In genomic region chr22:23787600-23787896, GRCh38 we compare ENCODE assay signal across 9 cellular contexts. TPM values are rescaled to one million over a fixed set of nuclear protein-coding genes. Genes with fewer than 3 reads are reported as not detected.
DNase-seq lines count a peak whose midpoint lies in the region; ATAC-seq, FAIRE-seq and TF ChIP-seq lines count a peak whose summit lies in the region.
"Had no signal": no experiment of that assay in that cellular context is flagged by ENCODE, and none has a peak within 500 bp of the region (broad histone marks: within the 10 kb centered on the region; RNA-seq: fewer than 3 reads in every experiment).

No MANE protein-coding gene starts in this region.

- H3K27ac ChIP-seq in SJCRH30 (peak overlapping the region; percentile 97; the same call in 1 of the 2 replicates), foreskin keratinocyte (peak overlapping the region; percentile 90)

- no peak for DNase-seq in T-helper 1 cell
- no peak for DNase-seq in SJCRH30
- DNase-seq in foreskin keratinocyte: no peak
- no peak for DNase-seq in stimulated activated effector memory CD8-positive, alpha-beta T cell treated with anti-CD3 and anti-CD28 coated beads, Interleukin-12 subunit alpha, Interleukin-12 subunit beta, amount 100 ng/mL, for 72 hours (ENCODE audit: low spot score in 2 of 2)
- DNase-seq in urothelium cell line (ENCODE audit: low spot score): no peak
- no peak for DNase-seq in 8988T
- no peak for DNase-seq in stimulated activated CD4-positive, alpha-beta T cell treated with anti-CD3 and anti-CD28 coated beads, Interleukin-2, amount 100 ng/mL, for 48 hours

- ATAC-seq in foreskin keratinocyte: peak; percentile 18
- peak; percentile 38 for ATAC-seq in stimulated activated effector memory CD8-positive, alpha-beta T cell treated with anti-CD3 and anti-CD28 coated beads, Interleukin-12 subunit alpha, Interleukin-12 subunit beta, amount 100 ng/mL, for 72 hours

- H3K36me3 Mint-ChIP-seq in T-helper 1 cell treated with Interleukin-12 subunit alpha and Interleukin-12 subunit beta and Interleukin-4 antibody, amounts not matched to agents 30 μg/mL and 1 μg/mL, for 36 hours (ENCODE audit: low read depth): peaks cover 7% of the 10 kb centered on the region
- H3K36me3 Mint-ChIP-seq in stimulated activated effector memory CD8-positive, alpha-beta T cell treated with anti-CD3 and anti-CD28 coated beads, Interleukin-12 subunit alpha, Interleukin-12 subunit beta, amount 100 ng/mL, for 72 hours: peaks cover 28% of the 10 kb centered on the region

- TF ChIP-seq CTCF in foreskin keratinocyte (conservative IDR thresholded peaks at IDR 0.05): no peak

- no peaks in the 10 kb centered on the region for H3K9me3 Mint-ChIP-seq in T-helper 1 cell treated with Interleukin-12 subunit alpha and Interleukin-12 subunit beta and Interleukin-4 antibody, amounts not matched to agents 30 μg/mL and 1 μg/mL, for 36 hours
- H3K9me3 Mint-ChIP-seq in stimulated activated effector memory CD8-positive, alpha-beta T cell treated with anti-CD3 and anti-CD28 coated beads, Interleukin-12 subunit alpha, Interleukin-12 subunit beta, amount 100 ng/mL, for 72 hours: no peaks in the 10 kb centered on the region

- peaks cover 9% of the 10 kb centered on the region for H3K36me3 ChIP-seq in SJCRH30

- H3K4me1 ChIP-seq in SJCRH30 (peaks cover 11% of the 10 kb centered on the region), foreskin keratinocyte (no peaks in the 10 kb centered on the region)

- H3K27me3 ChIP-seq in SJCRH30: no peaks in the 10 kb centered on the region
- H3K27me3 ChIP-seq in foreskin keratinocyte: no peaks in the 10 kb centered on the region

- peak overlapping the region; percentile 77 for H3K27ac Mint-ChIP-seq in T-helper 1 cell treated with Interleukin-12 subunit alpha and Interleukin-12 subunit beta and Interleukin-4 antibody, amounts not matched to agents 30 μg/mL and 1 μg/mL, for 36 hours
- H3K27ac Mint-ChIP-seq in stimulated activated effector memory CD8-positive, alpha-beta T cell treated with anti-CD3 and anti-CD28 coated beads, Interleukin-12 subunit alpha, Interleukin-12 subunit beta, amount 100 ng/mL, for 72 hours: peak overlapping the region; percentile 92

- no peaks in the 10 kb centered on the region for H3K27me3 Mint-ChIP-seq in T-helper 1 cell treated with Interleukin-12 subunit alpha and Interleukin-12 subunit beta and Interleukin-4 antibody, amounts not matched to agents 30 μg/mL and 1 μg/mL, for 36 hours (ENCODE audit: low read depth)

- FAIRE-seq in urothelium cell line (lab: Jason Lieb, UNC): no peak

- peaks cover 31% of the 10 kb centered on the region for H3K4me1 Mint-ChIP-seq in T-helper 1 cell treated with Interleukin-12 subunit alpha and Interleukin-12 subunit beta and Interleukin-4 antibody, amounts not matched to agents 30 μg/mL and 1 μg/mL, for 36 hours (ENCODE audit: low read depth)
- peaks cover 19% of the 10 kb centered on the region for H3K4me1 Mint-ChIP-seq in stimulated activated effector memory CD8-positive, alpha-beta T cell treated with anti-CD3 and anti-CD28 coated beads, Interleukin-12 subunit alpha, Interleukin-12 subunit beta, amount 100 ng/mL, for 72 hours

- peak overlapping the region; percentile 95 for H3K4me3 ChIP-seq in SJCRH30

- H3K9me3 ChIP-seq in SJCRH30 (replicated peaks): no peaks in the 10 kb centered on the region

- H3K4me3 Mint-ChIP-seq in T-helper 1 cell treated with Interleukin-12 subunit alpha and Interleukin-12 subunit beta and Interleukin-4 antibody, amounts not matched to agents 30 μg/mL and 1 μg/mL, for 36 hours: peak overlapping the region; percentile 90
- H3K4me3 Mint-ChIP-seq in stimulated activated effector memory CD8-positive, alpha-beta T cell treated with anti-CD3 and anti-CD28 coated beads, Interleukin-12 subunit alpha, Interleukin-12 subunit beta, amount 100 ng/mL, for 72 hours: peak overlapping the region; percentile 75

RNA-seq across cellular contexts. Expression of gene SMARCB1, which starts 0.8 kb away (rescaled TPM):
- 119 and 152 TPM in 2 replicates for total RNA-seq in SJCRH30 (2014; rRNA removed; shearing (Covaris generic))
- 96.9 and 99.4 TPM in 2 replicates for total RNA-seq in foreskin keratinocyte
- 113 and 121 TPM in 2 replicates for polyA plus RNA-seq in foreskin keratinocyte

RNA-seq across cellular contexts. Expression of gene MMP11, which starts 14.9 kb away (rescaled TPM):
- total RNA-seq in SJCRH30 (2014; rRNA removed; shearing (Covaris generic)): 6.6 TPM in 2 replicates
- total RNA-seq in foreskin keratinocyte: 0.25 and 0.58 TPM in 2 replicates
- polyA plus RNA-seq in foreskin keratinocyte: 0.21 and 0.31 TPM in 2 replicates

RNA-seq across cellular contexts. Expression of gene CHCHD10, which starts 19.8 kb away (rescaled TPM):
- 10.9 and 14.1 TPM in 2 replicates for total RNA-seq in SJCRH30 (2014; rRNA removed; shearing (Covaris generic))
- total RNA-seq in foreskin keratinocyte: 29.9 and 71.2 TPM in 2 replicates
- 75.0 and 101 TPM in 2 replicates for polyA plus RNA-seq in foreskin keratinocyte

RNA-seq across cellular contexts. Expression of gene C22orf15, which starts 24.8 kb away (rescaled TPM):
- total RNA-seq in SJCRH30 (2014; rRNA removed; shearing (Covaris generic)): not detected in 2 replicates
- total RNA-seq in foreskin keratinocyte: 0.35 and 0.92 TPM in 2 replicates
- polyA plus RNA-seq in foreskin keratinocyte: 0.51 and 0.92 TPM in 2 replicates
- total RNA-seq: Daoy had no signal

RNA-seq across cellular contexts. Expression of gene VPREB3, which starts 33.3 kb away (rescaled TPM):
- total RNA-seq in SJCRH30 (2014; rRNA removed; shearing (Covaris generic)): 0.28 TPM in 1 of 2 replicates, not detected in the other
- not detected in 2 replicates for total RNA-seq in foreskin keratinocyte
- polyA plus RNA-seq in foreskin keratinocyte: not detected in 2 replicates
- total RNA-seq: Daoy had no signal
